Comparison of ENCODE assay signal across 9 cellular contexts in the genomic region with DNA sequence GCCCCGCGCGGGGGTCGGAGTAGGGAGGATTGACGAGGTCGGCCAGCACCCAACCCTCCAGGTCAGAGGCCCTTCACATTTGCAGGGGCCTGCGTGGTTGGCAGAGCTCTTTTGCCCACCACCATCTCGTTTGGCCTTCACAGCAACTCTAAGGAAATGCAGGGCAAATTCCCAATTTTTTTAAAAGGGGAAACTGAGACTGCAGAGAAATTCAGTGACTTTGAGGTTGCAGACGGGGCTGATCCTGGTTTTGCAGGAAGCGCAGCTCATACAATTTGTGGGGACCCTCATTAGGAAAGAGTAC. TPM values are rescaled to one million over a fixed set of nuclear protein-coding genes. Genes with fewer than 3 reads are reported as not detected.
DNase-seq lines count a peak whose midpoint lies in the region; ATAC-seq and TF ChIP-seq lines count a peak whose summit lies in the region.
"Had no signal": no experiment of that assay in that cellular context is flagged by ENCODE, and none has a peak within 500 bp of the region (broad histone marks: within the 10 kb centered on the region; RNA-seq: fewer than 3 reads in every experiment).

No MANE protein-coding gene starts in this region.

- H3K27ac Mint-ChIP-seq in nephron progenitor cell: peak overlapping the region; percentile 98

- H3K36me3 ChIP-seq in BJ (ENCODE audit: control insufficient read depth, insufficient read depth, low read length) (no peaks in the 10 kb centered on the region; the same call in 1 of the 2 replicates), MG63 (peaks cover 25% of the 10 kb centered on the region), ectodermal cell (ENCODE audit: control insufficient read depth, insufficient read depth, low read length) (no peaks in the 10 kb centered on the region)

- TF ChIP-seq CTCF in BJ (IDR thresholded peaks at IDR 0.05; ENCODE audit: insufficient read depth, low read depth, low read length) (0 out of 2 replicates have a peak, but pooled peaks have one; percentile 12), nephron progenitor cell (IDR thresholded peaks at IDR 0.05) (no peak)

- H3K4me3 ChIP-seq in BJ (ENCODE audit: low read depth, low read length) (peak overlapping the region; percentile 85), MG63 (peak overlapping the region; percentile 97), ectodermal cell (ENCODE audit: insufficient read depth, low read depth, low read length) (peak overlapping the region; percentile 84)

- H3K4me1 Mint-ChIP-seq in nephron progenitor cell: peaks cover 34% of the 10 kb centered on the region

- CTCF ChIA-PET in BJ (lab: Yijun Ruan, JAX): interaction anchor here (0.8 kb wide), 1 partner anchor 10 kb away, joined by 3 read pairs; no protein-coding TSS in a partner anchor

- peak overlapping the region; percentile 89 for H3K4me3 Mint-ChIP-seq in nephron progenitor cell

- no peak for DNase-seq in BJ (ENCODE audit: low read depth)
- DNase-seq in MG63: no peak
- DNase-seq in nephron progenitor cell: no peak
- DNase-seq in NCI-H146 treated with DMSO at 0.1 percent for 48 hours (lab: John Stamatoyannopoulos, UW; ENCODE audit: unreplicated experiment): no peak
- no peak for DNase-seq in NCI-H748 (lab: John Stamatoyannopoulos, UW; ENCODE audit: unreplicated experiment)
- DNase-seq in dermis blood vessel endothelial cell: no peak

- H3K27ac ChIP-seq in ectodermal cell (ENCODE audit: insufficient read depth, low read depth, low read length, poor library complexity, severe bottlenecking): no peak overlapping the region

- POLR2A ChIA-PET in BJ (lab: Charles Lee): no interaction called here

- no peak for ATAC-seq in GM19455 (IDR thresholded peaks at IDR 0.05; ENCODE audit: unreplicated experiment)

- H3K27me3 ChIP-seq in BJ (ENCODE audit: control insufficient read depth, insufficient read depth, low read length): no peaks in the 10 kb centered on the region
- no peaks in the 10 kb centered on the region for H3K27me3 ChIP-seq in MG63
- no peaks in the 10 kb centered on the region for H3K27me3 ChIP-seq in ectodermal cell (ENCODE audit: control insufficient read depth, insufficient read depth, low read length, poor library complexity, severe bottlenecking)

- H3K9me3 ChIP-seq in MG63 (peaks cover 4% of the 10 kb centered on the region; the same call in 1 of the 2 replicates), ectodermal cell (ENCODE audit: control insufficient read depth, low read length) (no peaks in the 10 kb centered on the region)

- WGBS in ectodermal cell, 2 experiments: 15 to 16% methylated on average over 10 of the region's 10 CpGs

- peaks cover 7% of the 10 kb centered on the region for H3K27me3 Mint-ChIP-seq in nephron progenitor cell (ENCODE audit: low read depth, poor library complexity)

- no peaks in the 10 kb centered on the region for H3K9me3 Mint-ChIP-seq in nephron progenitor cell

- H3K4me1 ChIP-seq in ectodermal cell (ENCODE audit: control insufficient read depth, insufficient read depth, low read length): peaks cover 6% of the 10 kb centered on the region

- H3K36me3 Mint-ChIP-seq in nephron progenitor cell (ENCODE audit: low read depth): peaks cover 14% of the 10 kb centered on the region

RNA-seq across cellular contexts. Expression of a gene that starts 0.4 kb away (rescaled TPM):
- polyA plus RNA-seq in BJ (2011; rRNA removed): 22.8 and 39.5 TPM in 2 replicates
- 17.2 and 18.3 TPM in 2 replicates for polyA minus RNA-seq in BJ (2011; rRNA and poly(A)+ RNA removed)
- total RNA-seq in MG63 (2014; rRNA removed; shearing (Covaris generic); ENCODE audit: low replicate concordance): 27.3 and 46.5 TPM in 2 replicates
- 20.9 TPM for polyA plus RNA-seq in ectodermal cell (2013, experiment 1 of 4)
- 23.2 TPM for polyA plus RNA-seq in ectodermal cell (2013, experiment 2 of 4)
- polyA plus RNA-seq in ectodermal cell (2013, experiment 3 of 4): 17.6 TPM
- polyA plus RNA-seq in ectodermal cell (2013, experiment 4 of 4): 17.2 TPM
- 41.9 and 50.5 TPM in 2 replicates for total RNA-seq in dermis blood vessel endothelial cell

RNA-seq across cellular contexts. Expression of a gene that starts 36.5 kb away (rescaled TPM):
- polyA plus RNA-seq in BJ (2011; rRNA removed): 0.07 and 0.09 TPM in 2 replicates
- polyA minus RNA-seq in BJ (2011; rRNA and poly(A)+ RNA removed): not detected in 2 replicates
- not detected in 2 replicates for total RNA-seq in MG63 (2014; rRNA removed; shearing (Covaris generic); ENCODE audit: low replicate concordance)
- polyA plus RNA-seq in ectodermal cell (2013, experiment 1 of 4): 0.52 TPM
- 0.27 TPM for polyA plus RNA-seq in ectodermal cell (2013, experiment 2 of 4)
- polyA plus RNA-seq in ectodermal cell (2013, experiment 3 of 4): 0.37 TPM
- polyA plus RNA-seq in ectodermal cell (2013, experiment 4 of 4): 0.12 TPM
- 0.05 TPM in 1 of 2 replicates, not detected in the other for total RNA-seq in dermis blood vessel endothelial cell
- total RNA-seq: pulmonary artery endothelial cell had no signal
